Comparison of ENCODE assay signal across 8 cellular contexts in the genomic region with DNA sequence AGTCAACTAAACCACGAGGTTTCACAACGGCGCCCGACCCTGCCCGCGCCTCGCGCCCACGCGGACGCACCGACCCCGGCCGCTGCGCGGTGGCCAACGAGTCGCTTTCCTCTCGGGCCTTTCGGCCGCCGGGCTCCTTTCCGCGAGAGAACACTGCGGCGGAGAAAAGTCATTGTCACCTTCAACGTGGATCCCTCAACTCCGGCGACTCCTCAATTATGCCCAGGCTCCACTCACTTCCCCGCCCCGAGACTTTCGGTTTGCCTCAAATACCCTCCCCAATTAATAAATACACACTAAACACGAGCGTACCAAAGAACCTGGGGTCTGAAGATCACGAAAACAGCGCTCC. TPM values are rescaled to one million over a fixed set of nuclear protein-coding genes. Genes with fewer than 3 reads are reported as not detected.
DNase-seq lines count a peak whose midpoint lies in the region; ATAC-seq and TF ChIP-seq lines count a peak whose summit lies in the region.

No MANE protein-coding gene starts in this region.

- peaks cover 27% of the 10 kb centered on the region for H3K79me2 ChIP-seq in fibroblast of lung (ENCODE audit: control insufficient read depth, insufficient read depth, low read length)

- TF ChIP-seq CTCF in A673 (conservative IDR thresholded peaks at IDR 0.05; ENCODE audit: low read depth, low read length) (no peak), fibroblast of lung (conservative IDR thresholded peaks at IDR 0.05 in 1 of 2, IDR thresholded peaks at IDR 0.05 in 1 of 2; ENCODE audit: low read depth in 1 of 2, low read length in 2 of 2) (no peak), osteocyte (IDR thresholded peaks at IDR 0.05) (no peak)

- no peaks in the 10 kb centered on the region for H3K9me3 ChIP-seq in A673 (ENCODE audit: low read depth, low read length, poor library complexity, severe bottlenecking)
- no peaks in the 10 kb centered on the region for H3K9me3 ChIP-seq in fibroblast of lung (ENCODE audit: control insufficient read depth, insufficient read depth, low read depth, low read length)

- peaks cover 37% of the 10 kb centered on the region for H3K4me1 Mint-ChIP-seq in osteocyte (ENCODE audit: unreplicated experiment)

- no peaks in the 10 kb centered on the region for H4K20me1 ChIP-seq in fibroblast of lung (ENCODE audit: control insufficient read depth, extremely low read depth, insufficient read depth, low read length)

- H3K4me3 ChIP-seq in A673 (ENCODE audit: low read depth, low read length, poor library complexity, severe bottlenecking) (peak overlapping the region; percentile 88), fibroblast of lung (replicated peaks in 1 of 4; ENCODE audit: control extremely low read depth in 1 of 4, insufficient read depth in 1 of 4, low read depth in 3 of 4, low read length in 4 of 4) (peak overlapping the region; percentile 69 to 91 (median 73))

- ATAC-seq in GM21619 (IDR thresholded peaks at IDR 0.05; ENCODE audit: unreplicated experiment): peak; percentile 2

- H2AFZ ChIP-seq in fibroblast of lung (ENCODE audit: low read length): peak overlapping the region; percentile 90

- H3K4me1 ChIP-seq in A673 (ENCODE audit: insufficient read depth, low read length, poor library complexity, severe bottlenecking): peaks cover 29% of the 10 kb centered on the region
- no peaks in the 10 kb centered on the region for H3K4me1 ChIP-seq in fibroblast of lung (ENCODE audit: control insufficient read depth, extremely low read depth, insufficient read depth, low read length)

- H3K27ac ChIP-seq in A673 (ENCODE audit: low read depth, low read length, poor library complexity, severe bottlenecking): peak overlapping the region; percentile 96
- peak overlapping the region; percentile 83 for H3K27ac ChIP-seq in fibroblast of lung (ENCODE audit: insufficient read depth, low read length)

- H3K36me3 ChIP-seq in A673 (ENCODE audit: insufficient read depth, low read length, poor library complexity, severe bottlenecking) (no peaks in the 10 kb centered on the region), fibroblast of lung (ENCODE audit: control insufficient read depth, insufficient read depth, low read length) (no peaks in the 10 kb centered on the region)

- peak overlapping the region; percentile 96 for H3K4me3 Mint-ChIP-seq in osteocyte (ENCODE audit: unreplicated experiment)

- no peaks in the 10 kb centered on the region for H3K27me3 ChIP-seq in A673 (replicated peaks; ENCODE audit: insufficient read depth, low read depth, low read length, poor library complexity)
- H3K27me3 ChIP-seq in fibroblast of lung (ENCODE audit: control insufficient read depth, insufficient read depth, low read length): no peaks in the 10 kb centered on the region

- BruUV-seq in A673 (replicated peaks; lab: Mats Ljungman, UMichigan): TSS peak; percentile 70

- H3K9me3 Mint-ChIP-seq in osteocyte (ENCODE audit: unreplicated experiment): no peaks in the 10 kb centered on the region

- CTCF ChIA-PET in A673 (lab: Charles Lee): no interaction called here

- POLR2A ChIA-PET in A673 (lab: Charles Lee; ENCODE audit: low non-redundant PET): interaction anchor here (0.6 kb wide), 1 partner anchor 387 kb away, joined by 21 read pairs; no protein-coding TSS in a partner anchor

- peak overlapping the region; percentile 75 for H3K9ac ChIP-seq in fibroblast of lung (ENCODE audit: insufficient read depth, low read length)

- H3K4me2 ChIP-seq in fibroblast of lung (ENCODE audit: extremely low read depth, insufficient read depth, low read length): peak overlapping the region; percentile 92

- peaks cover 4% of the 10 kb centered on the region for H3K27me3 Mint-ChIP-seq in osteocyte (ENCODE audit: unreplicated experiment)

- no peaks in the 10 kb centered on the region for H3K36me3 Mint-ChIP-seq in osteocyte (ENCODE audit: unreplicated experiment)

- DNase-seq in A673 (ENCODE audit: low spot score) (peak; percentile 22), fibroblast of lung (ENCODE audit: low read depth in 2 of 2) (no peak), osteocyte (ENCODE audit: extremely low spot score, unreplicated experiment) (peak; percentile 85), dedifferentiated amniotic fluid mesenchymal stem cell (ENCODE audit: extremely low spot score) (no peak), GOT3 (lab: John Stamatoyannopoulos, UW) (no peak), GDM1 (lab: John Stamatoyannopoulos, UW) (no peak)
- DNase-seq in activated CD4-positive, alpha-beta T cell treated with anti-CD3 and anti-CD28 coated beads, Interleukin-2, amount 50 U/mL, for 1 hour: peak; percentile 14

- intact Hi-C loops in A673 (cut with micrococcal nuclease; ENCODE audit: unreplicated experiment): no loop called here

- H3K27ac Mint-ChIP-seq in osteocyte (ENCODE audit: unreplicated experiment): peak overlapping the region; percentile 92

RNA-seq across cellular contexts. Expression of gene SINHCAF, which starts 0.5 kb away (rescaled TPM):
- total RNA-seq in A673 (2021) (137 and 153 TPM in 2 replicates), fibroblast of lung (13.2 and 14.4 TPM in 2 replicates), osteocyte (35.5 and 41.1 TPM in 2 replicates)
- polyA plus RNA-seq in fibroblast of lung: 12.3 and 16.4 TPM in 2 replicates
- polyA plus RNA-seq in fibroblast of lung (2012): 6.2 and 9.5 TPM in 2 replicates
- polyA minus RNA-seq in fibroblast of lung (ENCODE audit: low replicate concordance): 0.89 and 4.7 TPM in 2 replicates

Comparison
In these comparisons a context has a peak if more than half of its experiments do, and no peak if none do; other contexts are left out.
1. DNase-seq: peak in A673 (single experiment), activated CD4-positive, alpha-beta T cell treated with anti-CD3 and anti-CD28 coated beads, Interleukin-2, amount 50 U/mL, for 1 hour (single experiment) and osteocyte (single experiment); none in fibroblast of lung (0 of 2), dedifferentiated amniotic fluid mesenchymal stem cell (single experiment), GOT3 (single experiment) and GDM1 (single experiment).